In the genomic region with DNA sequence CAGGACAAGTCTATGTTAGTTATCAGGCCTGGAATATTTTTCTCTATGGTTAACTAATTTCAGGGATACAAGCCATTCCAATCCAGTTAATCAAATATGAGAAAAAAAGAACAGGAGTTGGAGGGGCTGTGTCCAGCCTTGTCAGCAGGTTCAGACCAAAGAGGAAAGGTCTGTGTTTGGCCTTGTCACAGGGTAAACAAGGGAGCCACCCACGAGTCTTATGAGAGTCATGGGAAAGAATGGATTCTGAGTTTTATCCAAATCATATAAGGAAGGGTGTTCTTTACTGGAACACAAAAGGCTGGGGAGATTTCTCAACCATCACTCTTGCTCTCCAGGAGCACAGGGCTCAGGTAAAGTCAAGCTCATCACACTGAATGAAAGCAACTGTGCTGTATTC, we compare ENCODE assay signal across 8 cellular contexts.
"Had no signal": no experiment of that assay in that cellular context is flagged by ENCODE, and none has a peak within 500 bp of the region (broad histone marks: within the 10 kb centered on the region; RNA-seq: fewer than 3 reads in every experiment).

No MANE protein-coding gene starts in this region.

- FAIRE-seq: G401.6, GM12878, GM12891, GM12892, GM18507, GM19239 had no signal

- ATAC-seq: GM12878 had no signal

- H3K4me3 ChIP-seq: GM12878 had no signal

- DNase-seq: GDM1, GF-D8 had no signal
